28 cellular contexts compared by ENCODE assay signal in genomic region chr1:192737311-192737710, GRCh38.
"Had no signal": no experiment of that assay in that cellular context is flagged by ENCODE, and none has a peak within 500 bp of the region (broad histone marks: within the 10 kb centered on the region; RNA-seq: fewer than 3 reads in every experiment).

No MANE protein-coding gene starts in this region.

- H3K36me3 ChIP-seq: breast epithelium, Peyer's patch, SJCRH30 had no signal

- H3K4me1 ChIP-seq: breast epithelium, Peyer's patch, SJCRH30 had no signal

- H3K27ac ChIP-seq: breast epithelium, Peyer's patch, RWPE1, SJCRH30, VCaP had no signal

- H3K9me3 ChIP-seq: Peyer's patch, SJCRH30 had no signal

- H3K27me3 Mint-ChIP-seq: activated naive CD4-positive, alpha-beta T cell treated with anti-CD3 and anti-CD28 coated beads, Interleukin-2, amount 10 ng/mL, durations not matched to agents 7 days and 5 days; activated naive CD8-positive, alpha-beta T cell treated with anti-CD3 and anti-CD28 coated beads, Interleukin-2, amount 10 ng/mL, durations not matched to agents 7 days and 5 days; activated T-helper 17 cell treated with anti-CD3 and anti-CD28 coated beads, Interleukin-2, amount 50 U/mL, for 72 hours had no signal

- H3K27ac Mint-ChIP-seq: activated CD4-positive, alpha-beta memory T cell treated with anti-CD3 and anti-CD28 coated beads for 36 hours; activated CD4-positive, alpha-beta T cell treated with anti-CD3 and anti-CD28 coated beads, Interleukin-2, amount 10 ng/mL, durations not matched to agents 7 days and 5 days; activated naive CD4-positive, alpha-beta T cell treated with anti-CD3 and anti-CD28 coated beads, Interleukin-2, amount 10 ng/mL, durations not matched to agents 7 days and 5 days; activated naive CD8-positive, alpha-beta T cell treated with anti-CD3 and anti-CD28 coated beads, Interleukin-2, amount 10 ng/mL, durations not matched to agents 7 days and 5 days; activated T-helper 17 cell treated with anti-CD3 and anti-CD28 coated beads, Interleukin-2, amount 50 U/mL, for 72 hours had no signal

- H3K27me3 ChIP-seq: breast epithelium, Peyer's patch, SJCRH30 had no signal

- H3K36me3 Mint-ChIP-seq: activated CD4-positive, alpha-beta memory T cell treated with anti-CD3 and anti-CD28 coated beads for 36 hours; activated naive CD4-positive, alpha-beta T cell treated with anti-CD3 and anti-CD28 coated beads, Interleukin-2, amount 10 ng/mL, durations not matched to agents 7 days and 5 days; activated naive CD8-positive, alpha-beta T cell treated with anti-CD3 and anti-CD28 coated beads, Interleukin-2, amount 10 ng/mL, durations not matched to agents 7 days and 5 days had no signal

- H3K4me1 Mint-ChIP-seq: activated CD4-positive, alpha-beta T cell treated with anti-CD3 and anti-CD28 coated beads, Interleukin-2, amount 10 ng/mL, durations not matched to agents 7 days and 5 days; activated naive CD4-positive, alpha-beta T cell treated with anti-CD3 and anti-CD28 coated beads, Interleukin-2, amount 10 ng/mL, durations not matched to agents 7 days and 5 days; activated naive CD8-positive, alpha-beta T cell treated with anti-CD3 and anti-CD28 coated beads, Interleukin-2, amount 10 ng/mL, durations not matched to agents 7 days and 5 days; activated T-helper 17 cell treated with anti-CD3 and anti-CD28 coated beads, Interleukin-2, amount 50 U/mL, for 72 hours had no signal

- H3K4me3 Mint-ChIP-seq: activated CD4-positive, alpha-beta memory T cell treated with anti-CD3 and anti-CD28 coated beads for 36 hours; activated CD4-positive, alpha-beta T cell treated with anti-CD3 and anti-CD28 coated beads, Interleukin-2, amount 10 ng/mL, durations not matched to agents 7 days and 5 days; activated naive CD4-positive, alpha-beta T cell treated with anti-CD3 and anti-CD28 coated beads, Interleukin-2, amount 10 ng/mL, durations not matched to agents 7 days and 5 days; activated naive CD8-positive, alpha-beta T cell treated with anti-CD3 and anti-CD28 coated beads, Interleukin-2, amount 10 ng/mL, durations not matched to agents 7 days and 5 days; activated T-cell treated with anti-CD3 and anti-CD28 coated beads, Interleukin-2, amount 50 U/mL, for 4 hours; activated T-helper 17 cell treated with anti-CD3 and anti-CD28 coated beads, Interleukin-2, amount 50 U/mL, for 72 hours had no signal

- DNase-seq: activated CD4-positive, alpha-beta memory T cell treated with anti-CD3 and anti-CD28 coated beads for 36 hours; activated CD4-positive, alpha-beta T cell treated with anti-CD3 and anti-CD28 coated beads, Interleukin-2, amount 10 ng/mL, durations not matched to agents 7 days and 5 days; activated CD4-positive, CD25-positive, alpha-beta regulatory T cell; activated CD8-positive, alpha-beta memory T cell treated with anti-CD3 and anti-CD28 coated beads for 24 hours; activated gamma-delta T cell; activated naive CD4-positive, alpha-beta T cell treated with anti-CD3 and anti-CD28 coated beads, Interleukin-2, amount 10 ng/mL, durations not matched to agents 7 days and 5 days; activated naive CD8-positive, alpha-beta T cell treated with anti-CD3 and anti-CD28 coated beads, Interleukin-2, amount 10 ng/mL, durations not matched to agents 7 days and 5 days; activated T-cell treated with anti-CD3 and anti-CD28 coated beads, Interleukin-2, amount 50 U/mL, for 4 hours; aorta; caudate nucleus; NCI-H1092; NCI-H1417; NCI-H1694; NCI-H2029; NCI-H2107; NCI-H2171 treated with DMSO at 0.1 percent for 48 hours; NCI-H226; NCI-H526; NCI-H774; Peyer's patch; Right ventricle myocardium superior; SJCRH30; SK-N-SH; T-helper 1 cell had no signal

- H3K9ac ChIP-seq: SK-N-SH had no signal

- H3K4me3 ChIP-seq: breast epithelium, Peyer's patch, SJCRH30 had no signal

- H3K9me3 Mint-ChIP-seq: activated CD4-positive, alpha-beta memory T cell treated with anti-CD3 and anti-CD28 coated beads for 36 hours; activated naive CD4-positive, alpha-beta T cell treated with anti-CD3 and anti-CD28 coated beads, Interleukin-2, amount 10 ng/mL, durations not matched to agents 7 days and 5 days; activated T-cell treated with anti-CD3 and anti-CD28 coated beads, Interleukin-2, amount 50 U/mL, for 4 hours had no signal

- ATAC-seq: activated T-cell treated with anti-CD3 and anti-CD28 coated beads, Interleukin-2, amount 50 U/mL, for 4 hours; activated T-helper 17 cell treated with anti-CD3 and anti-CD28 coated beads, Interleukin-2, amount 50 U/mL, for 72 hours had no signal

- H3K4me2 ChIP-seq: SK-N-SH had no signal
